ENCODE assay signal across 15 cellular contexts in genomic region chr4:52199574-52200338, GRCh38.
DNase-seq lines count a peak whose midpoint lies in the region; ATAC-seq, FAIRE-seq and TF ChIP-seq lines count a peak whose summit lies in the region.
"Had no signal": no experiment of that assay in that cellular context is flagged by ENCODE, and none has a peak within 500 bp of the region (broad histone marks: within the 10 kb centered on the region; RNA-seq: fewer than 3 reads in every experiment).

No MANE protein-coding gene starts in this region.

- DNase-seq in AG20443 (ENCODE audit: low spot score) (peak; percentile 66), IMR-90 (peak; percentile 7), K562 (ENCODE audit: extremely low read depth in 1 of 4, low spot score in 3 of 4) (no peak), mesenchymal stem cell (peak; percentile 6), DMS79 (lab: John Stamatoyannopoulos, UW) (no peak)
- DNase-seq in activated T-cell treated with anti-CD3 and anti-CD28 coated beads, Interleukin-2, amount 50 U/mL, for 48 hours = no peak
- DNase-seq: activated T-cell treated with anti-CD3 and anti-CD28 coated beads, Interleukin-2, amount 50 U/mL, for 1 hour; caudate nucleus; NCI-H510A; SHP77; stimulated activated CD8-positive, alpha-beta memory T cell treated with anti-CD3 and anti-CD28 coated beads, Interleukin-4, amount 100 ng/mL, for 48 hours had no signal

- no peak overlapping the region for H3K4ac ChIP-seq in IMR-90 (ENCODE audit: low read depth, low read length)
- H3K4ac ChIP-seq in mesenchymal stem cell (ENCODE audit: low read depth in 1 of 2, low read length in 2 of 2) = peak overlapping the region in 1 of 2 experiments; percentile 24

- H3K9ac ChIP-seq in IMR-90 (ENCODE audit: low read depth, low read length) = no peak overlapping the region
- no peak overlapping the region for H3K9ac ChIP-seq in K562 (ENCODE audit: insufficient read depth in 1 of 2, low read depth in 2 of 2, low read length in 2 of 2)
- peak overlapping the region; percentile 51 for H3K9ac ChIP-seq in mesenchymal stem cell (ENCODE audit: low read length)

- H3K4me1 ChIP-seq in IMR-90 (ENCODE audit: control insufficient read depth, insufficient read depth, low read length) (no peaks in the 10 kb centered on the region), K562 (replicated peaks in 1 of 2; ENCODE audit: control insufficient read depth in 2 of 2, insufficient read depth in 2 of 2, low read length in 2 of 2) (no peaks in the 10 kb centered on the region), mesenchymal stem cell (ENCODE audit: control insufficient read depth, insufficient read depth, low read depth, low read length) (peaks cover 6% of the 10 kb centered on the region)

- peak; percentile 68 for FAIRE-seq in K562 (lab: Jason Lieb, UNC)
- FAIRE-seq: frontal cortex had no signal

- H2BK5ac ChIP-seq in IMR-90 (ENCODE audit: low read depth, low read length, poor library complexity, severe bottlenecking) (peak overlapping the region; percentile 89), mesenchymal stem cell (ENCODE audit: low read depth, low read length, poor library complexity, severe bottlenecking) (no peak overlapping the region)

- H3K4me3 ChIP-seq in IMR-90 (ENCODE audit: insufficient read depth, low read depth, low read length) (no peak overlapping the region), K562 (no peak overlapping the region), mesenchymal stem cell (ENCODE audit: insufficient read depth in 1 of 2, low read depth in 1 of 2, low read length in 2 of 2) (peak overlapping the region in 1 of 2 experiments; percentile 27)

- H2BK120ac ChIP-seq in IMR-90 (ENCODE audit: low read depth, low read length) (no peak overlapping the region), mesenchymal stem cell (ENCODE audit: low read depth, low read length) (no peak overlapping the region)

- no peaks in the 10 kb centered on the region for H3K79me2 ChIP-seq in K562 (ENCODE audit: control insufficient read depth, insufficient read depth, low read length)

- H3K79me1 ChIP-seq in IMR-90 (ENCODE audit: low read depth in 1 of 2, low read length in 2 of 2) = no peaks in the 10 kb centered on the region
- H3K79me1 ChIP-seq in mesenchymal stem cell (replicated peaks; ENCODE audit: low read length, poor library complexity, severe bottlenecking) = no peaks in the 10 kb centered on the region

- TF ChIP-seq EP300 in K562 (IDR thresholded peaks at IDR 0.05; ENCODE audit: low read length) = no peak

- no peak overlapping the region for H3K56ac ChIP-seq in IMR-90 (ENCODE audit: extremely low read depth, insufficient read depth, low read length)

- no peaks in the 10 kb centered on the region for H3K27me3 ChIP-seq in IMR-90 (ENCODE audit: control insufficient read depth, insufficient read depth, low read length)
- H3K27me3 ChIP-seq in K562 (ENCODE audit: control insufficient read depth in 2 of 2, insufficient read depth in 2 of 2, low read length in 2 of 2) = no peaks in the 10 kb centered on the region
- no peaks in the 10 kb centered on the region for H3K27me3 ChIP-seq in mesenchymal stem cell (ENCODE audit: control insufficient read depth in 1 of 2, insufficient read depth in 1 of 2, low read length in 2 of 2)

- H4K91ac ChIP-seq in IMR-90 (ENCODE audit: insufficient read depth, low read depth, low read length) (no peak overlapping the region), mesenchymal stem cell (ENCODE audit: low read length) (no peak overlapping the region)

- POLR2A ChIA-PET in IMR-90 (lab: Charles Lee; ENCODE audit: unreplicated experiment) (no interaction called here), K562 (lab: Yijun Ruan, JAX) (interaction anchor here (0.6 kb wide), 1 partner anchor 144 kb away, joined by 5 read pairs; no protein-coding TSS in a partner anchor)

- H3K9me1 ChIP-seq in IMR-90 (ENCODE audit: insufficient read depth, low read length) = no peaks in the 10 kb centered on the region; the same call in 1 of the 2 replicates
- H3K9me1 ChIP-seq in K562 (ENCODE audit: control insufficient read depth, insufficient read depth, low read length) = no peaks in the 10 kb centered on the region

- ATAC-seq in IMR-90 (ENCODE audit: low read depth) = no peak
- ATAC-seq in K562 = no peak
- ATAC-seq in GM21423 (IDR thresholded peaks at IDR 0.05; ENCODE audit: unreplicated experiment) = no peak
- no peak for ATAC-seq in HG02885 (IDR thresholded peaks at IDR 0.05; ENCODE audit: poor library complexity, unreplicated experiment)
- ATAC-seq: HCT116 had no signal

- H3K9me3 ChIP-seq in IMR-90 (ENCODE audit: control insufficient read depth, insufficient read depth, low read length) (no peaks in the 10 kb centered on the region), K562 (replicated peaks; ENCODE audit: control insufficient read depth, insufficient read depth, low read depth, low read length) (no peaks in the 10 kb centered on the region), mesenchymal stem cell (ENCODE audit: control insufficient read depth, low read length) (no peaks in the 10 kb centered on the region)

- H3K14ac ChIP-seq in IMR-90 (replicated peaks; ENCODE audit: low read depth, low read length) = no peak overlapping the region
- peak overlapping the region in 1 of 2 experiments; percentile 82 for H3K14ac ChIP-seq in mesenchymal stem cell (ENCODE audit: low read length in 2 of 2)

- intact Hi-C loops in IMR-90 (cut with micrococcal nuclease) = loop anchor here (10.0 kb wide), 1 partner anchor 55 kb away; no protein-coding TSS in a partner anchor
- intact Hi-C loops in K562 (cut with micrococcal nuclease) = no loop called here

- H2BK20ac ChIP-seq in IMR-90 (ENCODE audit: low read depth, low read length) = no peak overlapping the region

- BruUV-seq in IMR-90 (replicated peaks; lab: Mats Ljungman, UMichigan) = no TSS peak
- BruUV-seq in K562 (replicated peaks; lab: Mats Ljungman, UMichigan) = no TSS peak

- H2AFZ ChIP-seq in IMR-90 (replicated peaks; ENCODE audit: low read length, poor library complexity) = peak overlapping the region; percentile 9
- H2AFZ ChIP-seq in K562 (ENCODE audit: low read depth, low read length) = no peak overlapping the region
- H2AFZ ChIP-seq in mesenchymal stem cell (ENCODE audit: low read depth, low read length) = peak overlapping the region; percentile 44

- H4K20me1 ChIP-seq in IMR-90 (ENCODE audit: insufficient read depth, low read length) (no peaks in the 10 kb centered on the region), K562 (replicated peaks; ENCODE audit: control insufficient read depth, insufficient read depth, low read length) (no peaks in the 10 kb centered on the region)

- H3K18ac ChIP-seq in IMR-90 (ENCODE audit: low read depth, low read length) (no peak overlapping the region), mesenchymal stem cell (ENCODE audit: low read depth in 1 of 2, low read length in 2 of 2) (no peak overlapping the region)

- H4K8ac ChIP-seq in IMR-90 (ENCODE audit: low read depth in 2 of 2, low read length in 2 of 2) = no peak overlapping the region
- no peak overlapping the region for H4K8ac ChIP-seq in mesenchymal stem cell (ENCODE audit: low read length)

- in situ Hi-C loops in IMR-90 (cut with MboI; ENCODE audit: low sequenced_read_pairs) = loop anchor here (25.0 kb wide), 1 partner anchor 112 kb away; no protein-coding TSS in a partner anchor
- in situ Hi-C loops in K562 (cut with MboI) = no loop called here

- no peak overlapping the region for H4K5ac ChIP-seq in IMR-90 (ENCODE audit: low read depth, low read length)

- no peak overlapping the region for H2BK12ac ChIP-seq in mesenchymal stem cell (ENCODE audit: low read length in 2 of 2)

- no peak overlapping the region for H3K4me2 ChIP-seq in IMR-90 (ENCODE audit: low read depth, low read length)
- H3K4me2 ChIP-seq in K562 (ENCODE audit: insufficient read depth, low read length) = no peak overlapping the region
- no peak overlapping the region for H3K4me2 ChIP-seq in mesenchymal stem cell (ENCODE audit: low read length, poor library complexity, severe bottlenecking)

- TF ChIP-seq CTCF in IMR-90 (conservative IDR thresholded peaks at IDR 0.05; ENCODE audit: low read depth, low read length) (no peak), K562 (IDR thresholded peaks at IDR 0.05 in 2 of 3, conservative IDR thresholded peaks at IDR 0.05 in 1 of 3; ENCODE audit: insufficient read depth in 2 of 3, low read depth in 1 of 3, low read length in 3 of 3) (no peak)

- no peak overlapping the region for H2AK9ac ChIP-seq in IMR-90 (replicated peaks; ENCODE audit: low read depth, low read length, poor library complexity)

- no CpG with 5 or more reads among the region's 3 CpGs for WGBS in IMR-90 (ENCODE audit: extremely low coverage in 2 of 2, insufficient read length in 1 of 2), 2 experiments
- WGBS in K562 (ENCODE audit: insufficient coverage, low coverage, missing lambda C conversion rate) = 13% methylated on average over 3 of the region's 3 CpGs
- WGBS in mesenchymal stem cell = 100% methylated on average over 2 of the region's 3 CpGs

- H3K27ac ChIP-seq in IMR-90 (ENCODE audit: insufficient read depth, low read length) (no peak overlapping the region), K562 (ENCODE audit: extremely low read depth, low read depth, low read length) (no peak overlapping the region), mesenchymal stem cell (ENCODE audit: low read length, poor library complexity, severe bottlenecking) (no peak overlapping the region)

- H2AK5ac ChIP-seq in IMR-90 (ENCODE audit: low read depth, low read length) = no peak overlapping the region
- H2AK5ac ChIP-seq in mesenchymal stem cell (ENCODE audit: low read length, severe bottlenecking) = peak overlapping the region; percentile 30

- H3K36me3 ChIP-seq in IMR-90 (ENCODE audit: control insufficient read depth, insufficient read depth, low read length) = no peaks in the 10 kb centered on the region
- H3K36me3 ChIP-seq in K562 (ENCODE audit: control insufficient read depth, insufficient read depth, low read length) = no peaks in the 10 kb centered on the region
- peaks cover 0 to 5% of the 10 kb centered on the region in 2 experiments for H3K36me3 ChIP-seq in mesenchymal stem cell (ENCODE audit: control insufficient read depth in 1 of 2, insufficient read depth in 2 of 2, low read depth in 1 of 2, low read length in 2 of 2)

- dilution Hi-C loops in IMR-90 (cut with HindIII; ENCODE audit: low sequenced_read_pairs, unreplicated experiment) = no loop called here

- TF ChIP-seq RAD21 in IMR-90 (IDR thresholded peaks at IDR 0.05; ENCODE audit: low read length) = no peak
- no peak for TF ChIP-seq RAD21 in K562 (CRISPR knock-in tag; conservative IDR thresholded peaks at IDR 0.05 in 1 of 2, IDR thresholded peaks at IDR 0.05 in 1 of 2)

- CTCF ChIA-PET in IMR-90 (lab: Yijun Ruan, JAX) (no interaction called here), K562 (lab: Yijun Ruan, JAX; ENCODE audit: low intra/inter-chr PET ratio) (no interaction called here)

- no peak overlapping the region for H3K23ac ChIP-seq in IMR-90 (ENCODE audit: low read depth, low read length)
- H3K23ac ChIP-seq in mesenchymal stem cell (ENCODE audit: low read length in 2 of 2) = no peak overlapping the region

- no peak for TF ChIP-seq POLR2A in IMR-90 (IDR thresholded peaks at IDR 0.05; ENCODE audit: low read depth, low read length)
- TF ChIP-seq POLR2A in K562 (conservative IDR thresholded peaks at IDR 0.05) = no peak

- H2BK15ac ChIP-seq in IMR-90 (ENCODE audit: low read depth, low read length) (no peak overlapping the region), mesenchymal stem cell (ENCODE audit: low read depth, poor library complexity, severe bottlenecking) (no peak overlapping the region)

Comparison
In these comparisons a context has a peak if more than half of its experiments do, and no peak if none do; other contexts are left out.
1. DNase-seq: peak in AG20443 (single experiment), IMR-90 (single experiment) and mesenchymal stem cell (single experiment); none in K562 (0 of 4), DMS79 (single experiment) and activated T-cell treated with anti-CD3 and anti-CD28 coated beads, Interleukin-2, amount 50 U/mL, for 48 hours (0 of 2).